ENCODE assay signal across 17 cellular contexts in genomic region chr4:136281889-136282288, GRCh38.
DNase-seq lines count a peak whose midpoint lies in the region; FAIRE-seq and TF ChIP-seq lines count a peak whose summit lies in the region.
"Had no signal": no experiment of that assay in that cellular context is flagged by ENCODE, and none has a peak within 500 bp of the region (broad histone marks: within the 10 kb centered on the region; RNA-seq: fewer than 3 reads in every experiment).

No MANE protein-coding gene starts in this region.

- H3K9me3 ChIP-seq in HUES6 (ENCODE audit: control insufficient read depth, insufficient read depth, low read depth, low read length) (peaks cover 5% of the 10 kb centered on the region; the same call in 1 of the 2 replicates), astrocyte (ENCODE audit: insufficient read depth, low read depth, low read length) (no peaks in the 10 kb centered on the region), iPS-18a (ENCODE audit: control insufficient read depth, low read depth, low read length) (no peaks in the 10 kb centered on the region), breast epithelium (peaks cover 0 to 8% of the 10 kb centered on the region in 2 donors)
- H3K9me3 ChIP-seq in effector memory CD4-positive, alpha-beta T cell (ENCODE audit: control insufficient read depth, low read length): no peaks in the 10 kb centered on the region
- H3K9me3 ChIP-seq: A549, BE2C had no signal

- H3K27me3 Mint-ChIP-seq in astrocyte (ENCODE audit: low read depth, unreplicated experiment): no peaks in the 10 kb centered on the region
- H3K27me3 Mint-ChIP-seq: CD4-positive, alpha-beta memory T cell; IgD-negative memory B cell had no signal

- intact Hi-C loops in breast epithelium (cut with DNase I; ENCODE audit: low total_unique reads): no loop called here

- H3K27ac ChIP-seq in HUES6 (ENCODE audit: low read depth, low read length) (peak overlapping the region; percentile 89), astrocyte (ENCODE audit: low read depth, low read length) (no peak overlapping the region), iPS-18a (ENCODE audit: low read length) (peak overlapping the region; percentile 68), breast epithelium (no peak overlapping the region)
- no peak overlapping the region for H3K27ac ChIP-seq in effector memory CD4-positive, alpha-beta T cell (ENCODE audit: insufficient read depth, low read length, poor library complexity, severe bottlenecking)
- H3K27ac ChIP-seq: A549, C4-2B, HL-60 had no signal

- H2AFZ ChIP-seq in astrocyte (ENCODE audit: low read depth, low read length): no peak overlapping the region

- peak; percentile 20 for FAIRE-seq in astrocyte (lab: Jason Lieb, UNC)
- FAIRE-seq: A549, G401.6, GM19239 had no signal

- TF ChIP-seq POLR2A in breast epithelium (IDR thresholded peaks at IDR 0.05): no peak

- no peak overlapping the region for H3K4me3 ChIP-seq in HUES6 (ENCODE audit: low read depth, low read length)
- no peak overlapping the region for H3K4me3 ChIP-seq in astrocyte (ENCODE audit: insufficient read depth, low read depth, low read length)
- H3K4me3 ChIP-seq in iPS-18a (ENCODE audit: low read length): peak overlapping the region; percentile 26
- no peak overlapping the region for H3K4me3 ChIP-seq in effector memory CD4-positive, alpha-beta T cell (ENCODE audit: insufficient read depth, low read depth, low read length, poor library complexity, severe bottlenecking)
- no peak overlapping the region for H3K4me3 ChIP-seq in breast epithelium
- H3K4me3 ChIP-seq: A549 had no signal

- H3K4me1 ChIP-seq in HUES6 (ENCODE audit: control insufficient read depth, insufficient read depth, low read length) (peaks cover 31% of the 10 kb centered on the region), astrocyte (ENCODE audit: insufficient read depth, low read length) (no peaks in the 10 kb centered on the region), iPS-18a (ENCODE audit: control insufficient read depth, low read depth, low read length) (peaks cover 28% of the 10 kb centered on the region), breast epithelium (no peaks in the 10 kb centered on the region)
- H3K4me1 ChIP-seq in effector memory CD4-positive, alpha-beta T cell (ENCODE audit: control insufficient read depth, insufficient read depth, low read length, poor library complexity, severe bottlenecking): no peaks in the 10 kb centered on the region
- H3K4me1 ChIP-seq: A549 had no signal

- H3K36me3 Mint-ChIP-seq in astrocyte (ENCODE audit: low read depth, unreplicated experiment): no peaks in the 10 kb centered on the region
- H3K36me3 Mint-ChIP-seq: CD4-positive, alpha-beta memory T cell; IgD-negative memory B cell had no signal

- DNase-seq in astrocyte (ENCODE audit: low read depth): no peak
- DNase-seq in stimulated activated CD4-positive, alpha-beta T cell treated with anti-CD3 and anti-CD28 coated beads, Interleukin-15, amount 100 ng/mL, for 24 hours: no peak
- DNase-seq in effector memory CD4-positive, alpha-beta T cell: no peak
- DNase-seq in breast epithelium (ENCODE audit: low spot score in 2 of 2): no peak
- no peak for DNase-seq in activated CD4-positive, alpha-beta T cell treated with anti-CD3 and anti-CD28 coated beads, Interleukin-2, amount 50 U/mL, for 1 hour
- DNase-seq: BE2C; CD4-positive, alpha-beta memory T cell; DMS79 treated with DMSO at 0.1 percent for 48 hours; EL had no signal

- H3K27ac Mint-ChIP-seq in astrocyte (ENCODE audit: unreplicated experiment): no peak overlapping the region
- H3K27ac Mint-ChIP-seq: CD4-positive, alpha-beta memory T cell had no signal

- peak overlapping the region; percentile 31 for H3K9ac ChIP-seq in HUES6 (ENCODE audit: low read length)
- H3K9ac ChIP-seq in astrocyte (ENCODE audit: low read length): no peak overlapping the region
- H3K9ac ChIP-seq in iPS-18a (ENCODE audit: low read length): no peak overlapping the region

- H3K4me2 ChIP-seq in astrocyte (ENCODE audit: low read length): no peak overlapping the region
- H3K4me2 ChIP-seq: A549 had no signal

- H3K79me2 ChIP-seq in astrocyte (ENCODE audit: insufficient read depth, low read length): no peaks in the 10 kb centered on the region

- no peaks in the 10 kb centered on the region for H4K20me1 ChIP-seq in astrocyte (ENCODE audit: insufficient read depth, low read length)

- H3K27me3 ChIP-seq in HUES6 (ENCODE audit: control insufficient read depth, insufficient read depth, low read length) (no peaks in the 10 kb centered on the region), astrocyte (ENCODE audit: insufficient read depth, low read length) (no peaks in the 10 kb centered on the region), iPS-18a (ENCODE audit: control insufficient read depth, insufficient read depth, low read length) (no peaks in the 10 kb centered on the region), breast epithelium (no peaks in the 10 kb centered on the region)
- no peaks in the 10 kb centered on the region for H3K27me3 ChIP-seq in effector memory CD4-positive, alpha-beta T cell (replicated peaks; ENCODE audit: control insufficient read depth, insufficient read depth, low read length, poor library complexity, severe bottlenecking)
- H3K27me3 ChIP-seq: BE2C had no signal

- no peak overlapping the region for H3K4me3 Mint-ChIP-seq in astrocyte (ENCODE audit: unreplicated experiment)
- H3K4me3 Mint-ChIP-seq: CD4-positive, alpha-beta memory T cell; IgD-negative memory B cell had no signal

- no peaks in the 10 kb centered on the region for H3K9me3 Mint-ChIP-seq in astrocyte (ENCODE audit: unreplicated experiment)
- H3K9me3 Mint-ChIP-seq: IgD-negative memory B cell had no signal

- H3K4me1 Mint-ChIP-seq in astrocyte (ENCODE audit: low read depth, unreplicated experiment): peaks cover 5% of the 10 kb centered on the region
- H3K4me1 Mint-ChIP-seq: CD4-positive, alpha-beta memory T cell; IgD-negative memory B cell had no signal

- no peak for TF ChIP-seq CTCF in astrocyte (IDR thresholded peaks at IDR 0.05; ENCODE audit: insufficient read depth, low read depth, low read length)
- TF ChIP-seq CTCF in breast epithelium (IDR thresholded peaks at IDR 0.05): no peak

- H3K36me3 ChIP-seq in HUES6 (ENCODE audit: control insufficient read depth, insufficient read depth, low read length) (no peaks in the 10 kb centered on the region), astrocyte (ENCODE audit: insufficient read depth, low read length) (no peaks in the 10 kb centered on the region), iPS-18a (ENCODE audit: control insufficient read depth, low read depth, low read length) (no peaks in the 10 kb centered on the region), breast epithelium (no peaks in the 10 kb centered on the region)
- H3K36me3 ChIP-seq in effector memory CD4-positive, alpha-beta T cell (ENCODE audit: control insufficient read depth, insufficient read depth, low read length): no peaks in the 10 kb centered on the region
- H3K36me3 ChIP-seq: BE2C had no signal

Comparison
In these comparisons a context has a peak if more than half of its experiments do, and no peak if none do; other contexts are left out.
1. H3K27ac ChIP-seq: peak in HUES6 (single experiment) and iPS-18a (single experiment); none in astrocyte (single experiment), effector memory CD4-positive, alpha-beta T cell (single experiment) and breast epithelium (0 of 2).